ENCODE assay signal across 9 cellular contexts in the genomic region with DNA sequence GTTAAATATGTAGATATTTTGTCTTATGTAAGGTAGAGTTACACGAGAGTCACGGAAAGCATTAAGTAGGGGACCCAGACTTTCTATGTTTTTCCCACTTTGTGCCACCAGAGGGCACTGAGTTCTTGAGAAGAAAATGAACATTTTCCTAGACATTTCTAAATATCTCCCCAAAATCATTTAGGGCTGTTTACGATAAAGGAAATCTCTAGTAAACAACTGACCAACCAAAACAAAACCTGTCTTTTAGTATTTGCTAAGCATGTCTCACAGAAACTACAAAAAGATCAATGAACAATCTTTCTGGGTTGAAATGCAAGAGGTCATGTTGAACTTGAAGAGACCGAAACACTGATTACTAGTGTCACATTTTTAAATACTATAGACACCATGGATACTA. TPM values are rescaled to one million over a fixed set of nuclear protein-coding genes. Genes with fewer than 3 reads are reported as not detected.
DNase-seq lines count a peak whose midpoint lies in the region; ATAC-seq and TF ChIP-seq lines count a peak whose summit lies in the region.
"Had no signal": no experiment of that assay in that cellular context is flagged by ENCODE, and none has a peak within 500 bp of the region (broad histone marks: within the 10 kb centered on the region; RNA-seq: fewer than 3 reads in every experiment).

No MANE protein-coding gene starts in this region.

- DNase-seq in activated T-helper 1 cell treated with Interleukin-2 at 50 U/mL for 16 hours (ENCODE audit: low read depth) (peak; percentile 1), LoVo (ENCODE audit: low spot score) (peak; percentile 60), fibroblast of gingiva (ENCODE audit: low read depth) (peak; percentile 44), progenitor cell of endocrine pancreas (ENCODE audit: low spot score, unreplicated experiment) (peak; percentile 23)
- DNase-seq in activated T-helper 1 cell treated with anti-CD3 and anti-CD28 coated beads, Interleukin-12 subunit alpha, Interleukin-12 subunit beta, Interleukin-2, Interleukin-4 antibody, amounts not matched to agents 30 ng/mL and 10 ng/mL and 1 ng/mL, durations not matched to agents 14 hours and 24 hours and 36 hours (ENCODE audit: low spot score), result no peak
- peak; percentile 10 to 43 for DNase-seq in activated CD4-positive, alpha-beta T cell treated with anti-CD3 and anti-CD28 coated beads for 4 hours

- intact Hi-C loops in activated T-helper 1 cell treated with anti-CD3 and anti-CD28 coated beads, Interleukin-12 subunit alpha, Interleukin-12 subunit beta, Interleukin-2, Interleukin-4 antibody, amounts not matched to agents 30 ng/mL and 10 ng/mL and 1 ng/mL, durations not matched to agents 14 hours and 24 hours and 36 hours (cut with micrococcal nuclease), result loop anchor here (1.0 to 5.0 kb wide), 4 partner anchors 37 to 742 kb away; no protein-coding TSS in a partner anchor

- no peak overlapping the region for H3K27ac Mint-ChIP-seq in activated T-helper 1 cell treated with anti-CD3 and anti-CD28 coated beads, Interleukin-12 subunit alpha, Interleukin-12 subunit beta, Interleukin-2, Interleukin-4 antibody, amounts not matched to agents 30 ng/mL and 10 ng/mL and 1 ng/mL, durations not matched to agents 14 hours and 24 hours and 36 hours
- no peak overlapping the region for H3K27ac Mint-ChIP-seq in progenitor cell of endocrine pancreas

- peak; percentile 77 for TF ChIP-seq CTCF in progenitor cell of endocrine pancreas (IDR thresholded peaks at IDR 0.05; ENCODE audit: unreplicated experiment)

- H3K4me3 Mint-ChIP-seq in activated T-helper 1 cell treated with anti-CD3 and anti-CD28 coated beads, Interleukin-12 subunit alpha, Interleukin-12 subunit beta, Interleukin-2, Interleukin-4 antibody, amounts not matched to agents 30 ng/mL and 10 ng/mL and 1 ng/mL, durations not matched to agents 14 hours and 24 hours and 36 hours, result no peak overlapping the region
- H3K4me3 Mint-ChIP-seq in progenitor cell of endocrine pancreas (ENCODE audit: low read depth), result no peak overlapping the region

- no peaks in the 10 kb centered on the region for H3K9me3 Mint-ChIP-seq in activated T-helper 1 cell treated with anti-CD3 and anti-CD28 coated beads, Interleukin-12 subunit alpha, Interleukin-12 subunit beta, Interleukin-2, Interleukin-4 antibody, amounts not matched to agents 30 ng/mL and 10 ng/mL and 1 ng/mL, durations not matched to agents 14 hours and 24 hours and 36 hours
- H3K9me3 Mint-ChIP-seq in progenitor cell of endocrine pancreas (ENCODE audit: low read depth), result no peaks in the 10 kb centered on the region

- H3K4me1 Mint-ChIP-seq in activated T-helper 1 cell treated with anti-CD3 and anti-CD28 coated beads, Interleukin-12 subunit alpha, Interleukin-12 subunit beta, Interleukin-2, Interleukin-4 antibody, amounts not matched to agents 30 ng/mL and 10 ng/mL and 1 ng/mL, durations not matched to agents 14 hours and 24 hours and 36 hours (ENCODE audit: low read depth), result peaks cover 7% of the 10 kb centered on the region
- H3K4me1 Mint-ChIP-seq in progenitor cell of endocrine pancreas (ENCODE audit: low read depth), result no peaks in the 10 kb centered on the region

- ATAC-seq in GM21515 (IDR thresholded peaks at IDR 0.05; ENCODE audit: unreplicated experiment) (peak; percentile 79), HG03135 (IDR thresholded peaks at IDR 0.05; ENCODE audit: unreplicated experiment) (no peak)

- no peaks in the 10 kb centered on the region for H3K36me3 Mint-ChIP-seq in activated T-helper 1 cell treated with anti-CD3 and anti-CD28 coated beads, Interleukin-12 subunit alpha, Interleukin-12 subunit beta, Interleukin-2, Interleukin-4 antibody, amounts not matched to agents 30 ng/mL and 10 ng/mL and 1 ng/mL, durations not matched to agents 14 hours and 24 hours and 36 hours (ENCODE audit: low read depth)
- no peaks in the 10 kb centered on the region for H3K36me3 Mint-ChIP-seq in progenitor cell of endocrine pancreas (ENCODE audit: insufficient read depth)

- peaks cover 8% of the 10 kb centered on the region for H3K27me3 Mint-ChIP-seq in activated T-helper 1 cell treated with anti-CD3 and anti-CD28 coated beads, Interleukin-12 subunit alpha, Interleukin-12 subunit beta, Interleukin-2, Interleukin-4 antibody, amounts not matched to agents 30 ng/mL and 10 ng/mL and 1 ng/mL, durations not matched to agents 14 hours and 24 hours and 36 hours (ENCODE audit: insufficient read depth)
- no peaks in the 10 kb centered on the region for H3K27me3 Mint-ChIP-seq in progenitor cell of endocrine pancreas

RNA-seq across cellular contexts. Expression of a gene that starts 16.1 kb away (rescaled TPM):
- not detected in 2 replicates for total RNA-seq in activated T-helper 1 cell treated with anti-CD3 and anti-CD28 coated beads, Interleukin-12 subunit alpha, Interleukin-12 subunit beta, Interleukin-2, Interleukin-4 antibody, amounts not matched to agents 30 ng/mL and 10 ng/mL and 1 ng/mL, durations not matched to agents 14 hours and 24 hours and 36 hours
- total RNA-seq in progenitor cell of endocrine pancreas, result not detected in 2 replicates
- total RNA-seq: skeletal muscle tissue had no signal

RNA-seq across cellular contexts. Expression of a gene that starts 33.2 kb away (rescaled TPM):
- 28.2 and 29.6 TPM in 2 replicates for total RNA-seq in activated T-helper 1 cell treated with anti-CD3 and anti-CD28 coated beads, Interleukin-12 subunit alpha, Interleukin-12 subunit beta, Interleukin-2, Interleukin-4 antibody, amounts not matched to agents 30 ng/mL and 10 ng/mL and 1 ng/mL, durations not matched to agents 14 hours and 24 hours and 36 hours
- total RNA-seq in progenitor cell of endocrine pancreas, result 30.9 and 34.9 TPM in 2 replicates
